Comparison of ENCODE assay signal across 8 cellular contexts in genomic region chr1:204151562-204152309, GRCh38. TPM values are rescaled to one million over a fixed set of nuclear protein-coding genes. Genes with fewer than 3 reads are reported as not detected.
DNase-seq lines count a peak whose midpoint lies in the region; ATAC-seq and TF ChIP-seq lines count a peak whose summit lies in the region.

Gene ETNK2 (minus strand): TSS chr1:204152044. CDS start chr1:204151852, 192 bp downstream.

- peak; percentile 66 for DNase-seq in ACHN
- no peak for DNase-seq in HL-60 (ENCODE audit: low read depth in 1 of 2, low spot score in 1 of 2)
- DNase-seq in SK-N-SH = peak; percentile 98
- DNase-seq in adrenal gland = peak; percentile 45 to 73 (median 64)
- peak; percentile 87 for DNase-seq in hepatic stellate cell (ENCODE audit: low spot score)
- peak; percentile 86 for DNase-seq in retina
- DNase-seq in GDM1 (lab: John Stamatoyannopoulos, UW) = no peak

- CTCF ChIA-PET in SK-N-SH (lab: Yijun Ruan, JAX) = interaction anchor here (0.5 to 7.2 kb wide), 16 partner anchors 7 to 291 kb away, joined by 3 to 51 read pairs (median 5); partner anchors contain the start of genes PLEKHA6 and SOX13

- no peaks in the 10 kb centered on the region for H3K79me2 ChIP-seq in SK-N-SH (ENCODE audit: insufficient read depth)

- TF ChIP-seq POLR2A in adrenal gland (IDR thresholded peaks at IDR 0.05) = no peak

- H3K36me3 ChIP-seq in SK-N-SH (replicated peaks in 1 of 2; ENCODE audit: control insufficient read depth in 1 of 2, insufficient read depth in 2 of 2, low read length in 1 of 2) = no peaks in the 10 kb centered on the region
- no peaks in the 10 kb centered on the region for H3K36me3 ChIP-seq in adrenal gland (replicated peaks in 1 of 2)

- H2AFZ ChIP-seq in SK-N-SH (ENCODE audit: low read depth) = peak within 1 kb of the TSS; percentile 96

- POLR2A ChIA-PET in SK-N-SH (lab: Yijun Ruan, JAX) = interaction anchor here (0.6 to 2.3 kb wide), 5 partner anchors 21 to 228 kb away, joined by 3 to 25 read pairs (median 3); partner anchors contain the start of gene SOX13

- TF ChIP-seq EP300 in SK-N-SH (IDR thresholded peaks at IDR 0.05; ENCODE audit: borderline replicate concordance in 1 of 2, low read depth in 1 of 2, low read length in 1 of 2) = no peak

- peak within 1 kb of the TSS; percentile 96 for H3K4me2 ChIP-seq in SK-N-SH

- ATAC-seq in HG02870 (IDR thresholded peaks at IDR 0.05; ENCODE audit: unreplicated experiment) = no peak

- TF ChIP-seq CTCF in HL-60 (IDR thresholded peaks at IDR 0.05; ENCODE audit: insufficient read depth, low read length) (no peak), SK-N-SH (IDR thresholded peaks at IDR 0.05) (no peak), adrenal gland (IDR thresholded peaks at IDR 0.05) (peak in 1 of 6 experiments; percentile 4)

- peak within 1 kb of the TSS; percentile 39 for H3K4me3 ChIP-seq in HL-60 (replicated peaks; ENCODE audit: insufficient read depth, low read length)
- peak within 1 kb of the TSS; percentile 72 to 89 for H3K4me3 ChIP-seq in SK-N-SH (ENCODE audit: low read depth in 2 of 2, low read length in 1 of 2)
- H3K4me3 ChIP-seq in adrenal gland = peak within 1 kb of the TSS in 2 of 4 donors; percentile 28 to 70

- intact Hi-C loops in adrenal gland (cut with DNase I) = no loop called here

- no peak within 1 kb of the TSS for H3K27ac ChIP-seq in HL-60 (replicated peaks)
- peak within 1 kb of the TSS in 1 of 2 experiments; percentile 72; a peak in 1 of 4 replicates for H3K27ac ChIP-seq in SK-N-SH (ENCODE audit: low read depth in 2 of 2, low read length in 1 of 2)
- H3K27ac ChIP-seq in adrenal gland = peak within 1 kb of the TSS in 3 of 5 donors; percentile 6 to 82 (median 73)

- peak within 1 kb of the TSS; percentile 76 for H3K9ac ChIP-seq in SK-N-SH

- H3K27me3 ChIP-seq in HL-60 (ENCODE audit: insufficient read depth, poor library complexity, severe bottlenecking) (peaks cover 29% of the 10 kb centered on the region), SK-N-SH (ENCODE audit: insufficient read depth) (no peaks in the 10 kb centered on the region), adrenal gland (no peaks in the 10 kb centered on the region)

- H3K9me3 ChIP-seq in SK-N-SH (no peaks in the 10 kb centered on the region), adrenal gland (replicated peaks in 1 of 3) (no peaks in the 10 kb centered on the region)

- no peaks in the 10 kb centered on the region for H4K20me1 ChIP-seq in SK-N-SH (ENCODE audit: insufficient read depth)

- H3F3A ChIP-seq in SK-N-SH (replicated peaks; ENCODE audit: insufficient read depth) = no peaks in the 10 kb centered on the region

- H3K4me1 ChIP-seq in SK-N-SH (ENCODE audit: control insufficient read depth in 1 of 2, insufficient read depth in 2 of 2, low read depth in 1 of 2, low read length in 1 of 2) (peaks cover 3 to 19% of the 10 kb centered on the region in 2 experiments; a peak in 1 of 4 replicates), adrenal gland (replicated peaks in 1 of 2) (peaks cover 3 to 12% of the 10 kb centered on the region in 2 donors)

- H3K9me2 ChIP-seq in SK-N-SH = no peaks in the 10 kb centered on the region

- TF ChIP-seq RAD21 in SK-N-SH (IDR thresholded peaks at IDR 0.05; ENCODE audit: low read length) = no peak

- WGBS in SK-N-SH (ENCODE audit: low lambda C conversion rate) = 3% methylated on average over 59 of the region's 94 CpGs
- WGBS in adrenal gland, 4 donors = 0 to 1% (median 0%) methylated on average over 3 to 94 of the region's 94 CpGs

- in situ Hi-C loops in ACHN (cut with HindIII; ENCODE audit: low pct_ligation_motif_present, low pct_unique_long_range_greater_than_20kb, low sequenced_read_pairs) = loop anchor here (25.0 kb wide), 1 partner anchor 211 kb away; the partner anchor contains the start of gene PLEKHA6

TF ChIP-seq in SK-N-SH, 30 proteins besides CTCF, POLR2A, EP300 and RAD21:
- TF ChIP-seq CHD2 (IDR thresholded peaks at IDR 0.05; ENCODE audit: low read length, partially characterized antibody) (peak; percentile 66), USF1 (IDR thresholded peaks at IDR 0.05; ENCODE audit: borderline replicate concordance, low read depth) (0 out of 2 replicates have a peak, but pooled peaks have one; percentile 5), POLR2AphosphoS5 (IDR thresholded peaks at IDR 0.05; ENCODE audit: low read depth, low read length) (0 out of 2 replicates have a peak, but pooled peaks have one; percentile 35), NRF1 (IDR thresholded peaks at IDR 0.05; ENCODE audit: low read depth, low read length) (no peak)
TF ChIP-seq in SK-N-SH: peak in this region for 3.

RNA-seq across cellular contexts. Expression of gene ETNK2, which starts in this region (rescaled TPM):
- 16.1 and 20.1 TPM in 2 replicates for polyA plus RNA-seq in SK-N-SH (2012; rRNA removed)
- 16.7 and 18.3 TPM in 2 replicates for polyA plus RNA-seq in SK-N-SH (2012; cell fraction: cytosol; rRNA removed)
- 8.4 and 10.6 TPM in 2 replicates for polyA plus RNA-seq in SK-N-SH (2012; cell fraction: nucleus; rRNA removed)
- total RNA-seq in adrenal gland = 10 to 100 TPM in 5 of 8 donors, 1 to 10 TPM in 3; 3.8 to 14.0 (median 11.2) TPM
- 1 to 10 TPM; 3.1 to 7.7 (median 4.1) TPM for polyA plus RNA-seq in adrenal gland

Comparison
In these comparisons a context has a peak if more than half of its experiments do, and no peak if none do; other contexts are left out.
1. DNase-seq: peak in ACHN (single experiment), SK-N-SH (single experiment), adrenal gland (7 of 7), hepatic stellate cell (single experiment) and retina (single experiment); none in HL-60 (0 of 2) and GDM1 (single experiment).